15 cellular contexts compared by ENCODE assay signal in genomic region chr9:2340046-2340760, GRCh38.
"Had no signal": no experiment of that assay in that cellular context is flagged by ENCODE, and none has a peak within 500 bp of the region (broad histone marks: within the 10 kb centered on the region; RNA-seq: fewer than 3 reads in every experiment).

No MANE protein-coding gene starts in this region.

- H3K9me3 ChIP-seq: esophagus squamous epithelium, lower lobe of right lung, sigmoid colon, thoracic aorta had no signal

- ATAC-seq: left cardiac atrium, lower lobe of right lung had no signal

- H3K27me3 ChIP-seq: esophagus squamous epithelium, sigmoid colon had no signal

- H3K27ac ChIP-seq: esophagus squamous epithelium, lower lobe of right lung, sigmoid colon, thoracic aorta had no signal

- DNase-seq: activated CD4-positive, alpha-beta T cell treated with anti-CD3 and anti-CD28 coated beads, Interleukin-2, amount 50 U/mL, for 4 hours; activated CD4-positive, CD25-positive, alpha-beta regulatory T cell treated with anti-CD3 and anti-CD28 coated beads, Interleukin-2, amount 50 U/mL, for 72 hours; activated naive CD4-positive, alpha-beta T cell; activated naive CD8-positive, alpha-beta T cell treated with anti-CD3 and anti-CD28 coated beads, Interleukin-2, amount 10 ng/mL, durations not matched to agents 7 days and 5 days; activated T-cell treated with anti-CD3 and anti-CD28 coated beads for 4 hours; anterior cingulate cortex; endodermal cell; esophagus squamous epithelium; hippocampal formation; left cardiac atrium; lower lobe of right lung; sigmoid colon; stimulated activated CD4-positive, alpha-beta T cell treated with anti-CD3 and anti-CD28 coated beads, Interleukin-1b, Interleukin-23, amount 100 ng/mL, for 48 hours; T-helper 1 cell had no signal

- H3K4me1 ChIP-seq: lower lobe of right lung had no signal

- H3K36me3 ChIP-seq: esophagus squamous epithelium, lower lobe of right lung, sigmoid colon, thoracic aorta had no signal

- H3K4me3 ChIP-seq: esophagus squamous epithelium, lower lobe of right lung, sigmoid colon, thoracic aorta had no signal
